34 cellular contexts compared by ENCODE assay signal in genomic region chr12:25099010-25099409, GRCh38.
"Had no signal": no experiment of that assay in that cellular context is flagged by ENCODE, and none has a peak within 500 bp of the region (broad histone marks: within the 10 kb centered on the region; RNA-seq: fewer than 3 reads in every experiment).

No MANE protein-coding gene starts in this region.

- H3K4me3 Mint-ChIP-seq: activated B cell treated with CpG ODN at 0.5 μM for 24 hours; activated CD8-positive, alpha-beta T cell treated with anti-CD3 and anti-CD28 coated beads for 36 hours; activated naive CD4-positive, alpha-beta T cell treated with anti-CD3 and anti-CD28 coated beads, Interleukin-2, amount 50 U/mL, for 24 hours; activated naive CD8-positive, alpha-beta T cell treated with anti-CD3 and anti-CD28 coated beads for 36 hours; activated naive CD8-positive, alpha-beta T cell treated with anti-CD3 and anti-CD28 coated beads, Interleukin-2, amount 50 U/mL, for 24 hours; activated T-cell treated with anti-CD3 and anti-CD28 coated beads, Interleukin-2, amount 50 U/mL, for 4 hours; activated T-helper 17 cell treated with anti-CD3 and anti-CD28 coated beads, Interleukin-2, amount 50 U/mL, for 72 hours; effector memory CD8-positive, alpha-beta T cell; T-helper 1 cell treated with Interleukin-12 subunit alpha and Interleukin-12 subunit beta and Interleukin-4 antibody, amounts not matched to agents 30 μg/mL and 1 μg/mL, for 36 hours had no signal

- H3K4me3 ChIP-seq: adrenal gland, body of pancreas, esophagus muscularis mucosa, gastrocnemius medialis, heart left ventricle had no signal

- H3K9me3 ChIP-seq: adrenal gland, body of pancreas, gastrocnemius medialis had no signal

- H3K27ac Mint-ChIP-seq: activated B cell treated with CpG ODN at 0.5 μM for 24 hours; activated CD8-positive, alpha-beta T cell treated with anti-CD3 and anti-CD28 coated beads for 36 hours; activated naive CD4-positive, alpha-beta T cell treated with anti-CD3 and anti-CD28 coated beads, Interleukin-2, amount 50 U/mL, for 24 hours; activated naive CD8-positive, alpha-beta T cell treated with anti-CD3 and anti-CD28 coated beads for 36 hours; activated naive CD8-positive, alpha-beta T cell treated with anti-CD3 and anti-CD28 coated beads, Interleukin-2, amount 50 U/mL, for 24 hours; activated T-helper 17 cell treated with anti-CD3 and anti-CD28 coated beads, Interleukin-2, amount 50 U/mL, for 72 hours; effector memory CD8-positive, alpha-beta T cell; T-helper 1 cell treated with Interleukin-12 subunit alpha and Interleukin-12 subunit beta and Interleukin-4 antibody, amounts not matched to agents 30 μg/mL and 1 μg/mL, for 36 hours had no signal

- FAIRE-seq: colon had no signal

- H3K9me3 Mint-ChIP-seq: activated B cell treated with CpG ODN at 0.5 μM for 24 hours; activated CD8-positive, alpha-beta T cell treated with anti-CD3 and anti-CD28 coated beads for 36 hours; activated naive CD4-positive, alpha-beta T cell treated with anti-CD3 and anti-CD28 coated beads, Interleukin-2, amount 50 U/mL, for 24 hours; activated T-helper 17 cell treated with anti-CD3 and anti-CD28 coated beads, Interleukin-2, amount 50 U/mL, for 72 hours; effector memory CD8-positive, alpha-beta T cell had no signal

- DNase-seq: activated B cell treated with CpG ODN at 0.5 μM for 24 hours; activated CD4-positive, alpha-beta T cell treated with anti-CD3 and anti-CD28 coated beads for 48 hours; activated CD4-positive, alpha-beta T cell treated with anti-CD3 and anti-CD28 coated beads, Interleukin-2, amount 50 U/mL, for 1 hour; activated CD4-positive, alpha-beta T cell treated with anti-CD3 and anti-CD28 coated beads, Interleukin-2, amount 50 U/mL, for 48 hours; activated CD8-positive, alpha-beta memory T cell treated with anti-CD3 and anti-CD28 coated beads for 24 hours; activated CD8-positive, alpha-beta T cell treated with anti-CD3 and anti-CD28 coated beads for 36 hours; activated effector memory CD4-positive, alpha-beta T cell treated with Interleukin-2 at 50 U/mL for 16 hours; activated gamma-delta T cell treated with Interleukin-2 at 50 U/mL for 16 hours; activated naive CD4-positive, alpha-beta T cell treated with Interleukin-2 at 50 U/mL for 16 hours; activated naive CD8-positive, alpha-beta T cell treated with anti-CD3 and anti-CD28 coated beads for 36 hours; activated naive CD8-positive, alpha-beta T cell treated with anti-CD3 and anti-CD28 coated beads, Interleukin-2, amount 50 U/mL, for 24 hours; activated T-cell treated with anti-CD3 and anti-CD28 coated beads, Interleukin-2, amount 50 U/mL, for 4 hours; adrenal gland; amygdala; aorta; body of pancreas; caudate nucleus; cortex of kidney; dermis blood vessel endothelial cell; effector CD4-positive, alpha-beta T cell; effector memory CD8-positive, alpha-beta T cell; erythroblast; foreskin keratinocyte; gastrocnemius medialis; glutamatergic neuron; heart left ventricle; T-helper 9 cell; WERI-Rb-1 had no signal

- H3K27me3 Mint-ChIP-seq: activated B cell treated with CpG ODN at 0.5 μM for 24 hours; activated CD8-positive, alpha-beta T cell treated with anti-CD3 and anti-CD28 coated beads for 36 hours; activated naive CD4-positive, alpha-beta T cell treated with anti-CD3 and anti-CD28 coated beads, Interleukin-2, amount 50 U/mL, for 24 hours; activated naive CD8-positive, alpha-beta T cell treated with anti-CD3 and anti-CD28 coated beads for 36 hours; activated naive CD8-positive, alpha-beta T cell treated with anti-CD3 and anti-CD28 coated beads, Interleukin-2, amount 50 U/mL, for 24 hours; activated T-helper 17 cell treated with anti-CD3 and anti-CD28 coated beads, Interleukin-2, amount 50 U/mL, for 72 hours; effector memory CD8-positive, alpha-beta T cell had no signal

- H3K27ac ChIP-seq: adrenal gland, body of pancreas, esophagus muscularis mucosa, foreskin keratinocyte, gastrocnemius medialis, heart left ventricle, WERI-Rb-1 had no signal

- H3K36me3 ChIP-seq: adrenal gland, esophagus muscularis mucosa, gastrocnemius medialis, WERI-Rb-1 had no signal

- H3K4me1 Mint-ChIP-seq: activated naive CD4-positive, alpha-beta T cell treated with anti-CD3 and anti-CD28 coated beads, Interleukin-2, amount 50 U/mL, for 24 hours had no signal

- H3K4me1 ChIP-seq: adrenal gland, body of pancreas, esophagus muscularis mucosa, gastrocnemius medialis had no signal

- H3K27me3 ChIP-seq: adrenal gland, body of pancreas, esophagus muscularis mucosa, foreskin keratinocyte, gastrocnemius medialis, heart left ventricle had no signal

- ATAC-seq: activated CD4-positive, CD25-positive, alpha-beta regulatory T cell treated with anti-CD3 and anti-CD28 coated beads, Interleukin-2, amount 50 U/mL, for 24 hours; activated CD8-positive, alpha-beta T cell treated with anti-CD3 and anti-CD28 coated beads for 36 hours; activated naive CD8-positive, alpha-beta T cell treated with anti-CD3 and anti-CD28 coated beads, Interleukin-2, amount 50 U/mL, for 24 hours; activated T-cell treated with anti-CD3 and anti-CD28 coated beads, Interleukin-2, amount 50 U/mL, for 4 hours; activated T-helper 17 cell treated with anti-CD3 and anti-CD28 coated beads, Interleukin-2, amount 50 U/mL, for 72 hours; body of pancreas; effector memory CD8-positive, alpha-beta T cell; foreskin keratinocyte; gastrocnemius medialis; heart left ventricle had no signal
